8 cellular contexts compared by ENCODE assay signal in genomic region chr16:31073073-31073822, GRCh38. TPM values are rescaled to one million over a fixed set of nuclear protein-coding genes. Genes with fewer than 3 reads are reported as not detected.
A peak's percentile ranks its signal among the peaks of the same experiment; 100 is the strongest.
DNase-seq lines count a peak whose midpoint lies in the region; ATAC-seq and TF ChIP-seq lines count a peak whose summit lies in the region.

No MANE protein-coding gene starts in this region.

- no peaks in the 10 kb centered on the region for H3K9me3 Mint-ChIP-seq in activated CD4-positive, alpha-beta T cell treated with anti-CD3 and anti-CD28 coated beads, Interleukin-2, amount 10 ng/mL, durations not matched to agents 24 days and 14 days

- intact Hi-C loops in activated CD4-positive, alpha-beta T cell treated with anti-CD3 and anti-CD28 coated beads, Interleukin-2, amount 10 ng/mL, durations not matched to agents 24 days and 14 days (cut with micrococcal nuclease), result loop anchor here (5.0 kb wide), 2 partner anchors 34 to 416 kb away; partner anchors contain the start of genes BCKDK and FBRS
- intact Hi-C loops in colonic mucosa (cut with DNase I), result no loop called here

- H3K27ac ChIP-seq in colonic mucosa, result peak overlapping the region; percentile 89

- H3K27ac Mint-ChIP-seq in activated CD4-positive, alpha-beta T cell treated with anti-CD3 and anti-CD28 coated beads, Interleukin-2, amount 10 ng/mL, durations not matched to agents 24 days and 14 days, result peak overlapping the region; percentile 93

- TF ChIP-seq POLR2A in GM19193 (IDR thresholded peaks at IDR 0.05; ENCODE audit: extremely low read depth, insufficient read depth, insufficient read length), result peak; percentile 55

- no peaks in the 10 kb centered on the region for H3K27me3 Mint-ChIP-seq in activated CD4-positive, alpha-beta T cell treated with anti-CD3 and anti-CD28 coated beads, Interleukin-2, amount 10 ng/mL, durations not matched to agents 24 days and 14 days

- peak overlapping the region; percentile 90 for H3K4me3 Mint-ChIP-seq in activated CD4-positive, alpha-beta T cell treated with anti-CD3 and anti-CD28 coated beads, Interleukin-2, amount 10 ng/mL, durations not matched to agents 24 days and 14 days

- H3K4me1 Mint-ChIP-seq in activated CD4-positive, alpha-beta T cell treated with anti-CD3 and anti-CD28 coated beads, Interleukin-2, amount 10 ng/mL, durations not matched to agents 24 days and 14 days, result peaks cover 35% of the 10 kb centered on the region

- no peaks in the 10 kb centered on the region for H3K36me3 ChIP-seq in colonic mucosa

- H3K9me3 ChIP-seq in colonic mucosa, result no peaks in the 10 kb centered on the region

- no peaks in the 10 kb centered on the region for H3K27me3 ChIP-seq in colonic mucosa

- peak; percentile 93 for DNase-seq in Ammon's horn (ENCODE audit: low spot score)
- DNase-seq in NCI-H510A treated with DMSO at 0.1 percent for 48 hours (lab: John Stamatoyannopoulos, UW), result peak; percentile 86
- peak; percentile 97 for DNase-seq in activated CD4-positive, alpha-beta T cell treated with anti-CD3 and anti-CD28 coated beads, Interleukin-2, amount 10 ng/mL, durations not matched to agents 24 days and 14 days
- DNase-seq in colonic mucosa, result peak; percentile 96
- peak; percentile 93 for DNase-seq in left lobe of liver (ENCODE audit: low spot score)
- peak; percentile 89 for DNase-seq in stimulated activated CD4-positive, alpha-beta T cell treated with anti-CD3 and anti-CD28 coated beads, Interleukin-1b, Interleukin-23, amount 100 ng/mL, for 48 hours

- no peak for TF ChIP-seq CTCF in colonic mucosa (IDR thresholded peaks at IDR 0.05)

- H3K4me3 ChIP-seq in colonic mucosa, result peak overlapping the region; percentile 80

- peak; percentile 58 for ATAC-seq in HG03354 (IDR thresholded peaks at IDR 0.05; ENCODE audit: poor library complexity, severe bottlenecking, unreplicated experiment)
- ATAC-seq in left lobe of liver, result peak; percentile 86

- H3K4me1 ChIP-seq in colonic mucosa, result peaks cover 15% of the 10 kb centered on the region

- H3K9ac ChIP-seq in colonic mucosa (ENCODE audit: low read depth in 2 of 2, low read length in 2 of 2), result peak overlapping the region; percentile 93 to 96

- peaks cover 27% of the 10 kb centered on the region for H3K36me3 Mint-ChIP-seq in activated CD4-positive, alpha-beta T cell treated with anti-CD3 and anti-CD28 coated beads, Interleukin-2, amount 10 ng/mL, durations not matched to agents 24 days and 14 days (ENCODE audit: low read depth)

RNA-seq across cellular contexts. Expression of gene ZNF668, which starts 0.8 kb away (rescaled TPM):
- 15.6 and 15.9 TPM in 2 replicates for total RNA-seq in activated CD4-positive, alpha-beta T cell treated with anti-CD3 and anti-CD28 coated beads, Interleukin-2, amount 10 ng/mL, durations not matched to agents 24 days and 14 days
- total RNA-seq in colonic mucosa (10 to 100 TPM in 1 of 2 donors, 1 to 10 TPM in 1; 7.8 to 12.8 TPM), left lobe of liver (3.6 TPM)

RNA-seq across cellular contexts. Expression of gene ZNF646, which starts 1.0 kb away (rescaled TPM):
- total RNA-seq in activated CD4-positive, alpha-beta T cell treated with anti-CD3 and anti-CD28 coated beads, Interleukin-2, amount 10 ng/mL, durations not matched to agents 24 days and 14 days, result 21.1 and 23.3 TPM in 2 replicates
- total RNA-seq in colonic mucosa (10 to 100 TPM; 18.4 to 20.0 TPM), left lobe of liver (6.7 TPM)

RNA-seq across cellular contexts. Expression of gene PRSS53, which starts 15.5 kb away (rescaled TPM):
- total RNA-seq in activated CD4-positive, alpha-beta T cell treated with anti-CD3 and anti-CD28 coated beads, Interleukin-2, amount 10 ng/mL, durations not matched to agents 24 days and 14 days, result 4.3 and 4.8 TPM in 2 replicates
- total RNA-seq in colonic mucosa (1 to 10 TPM in 1 of 2 donors, under 1 TPM in 1; 0.77 to 2.6 TPM), left lobe of liver (4.4 TPM)

RNA-seq across cellular contexts. Expression of gene VKORC1, which starts 21.3 kb away (rescaled TPM):
- total RNA-seq in activated CD4-positive, alpha-beta T cell treated with anti-CD3 and anti-CD28 coated beads, Interleukin-2, amount 10 ng/mL, durations not matched to agents 24 days and 14 days, result 56.2 and 59.1 TPM in 2 replicates
- total RNA-seq in colonic mucosa, result 10 to 100 TPM; 39.5 to 50.3 TPM
- total RNA-seq in left lobe of liver, result 101 TPM

RNA-seq across cellular contexts. Expression of gene BCKDK, which starts 34.9 kb away (rescaled TPM):
- total RNA-seq in activated CD4-positive, alpha-beta T cell treated with anti-CD3 and anti-CD28 coated beads, Interleukin-2, amount 10 ng/mL, durations not matched to agents 24 days and 14 days, result 44.3 and 44.9 TPM in 2 replicates
- total RNA-seq in colonic mucosa (10 to 100 TPM; 41.3 to 43.4 TPM), left lobe of liver (42.7 TPM)

Comparison
In these comparisons a context has a peak if more than half of its experiments do, and no peak if none do; other contexts are left out.
1. Peak in every context shown above with its lines: DNase-seq, ATAC-seq, H3K4me3 ChIP-seq and H3K27ac ChIP-seq.